In the genomic region with DNA sequence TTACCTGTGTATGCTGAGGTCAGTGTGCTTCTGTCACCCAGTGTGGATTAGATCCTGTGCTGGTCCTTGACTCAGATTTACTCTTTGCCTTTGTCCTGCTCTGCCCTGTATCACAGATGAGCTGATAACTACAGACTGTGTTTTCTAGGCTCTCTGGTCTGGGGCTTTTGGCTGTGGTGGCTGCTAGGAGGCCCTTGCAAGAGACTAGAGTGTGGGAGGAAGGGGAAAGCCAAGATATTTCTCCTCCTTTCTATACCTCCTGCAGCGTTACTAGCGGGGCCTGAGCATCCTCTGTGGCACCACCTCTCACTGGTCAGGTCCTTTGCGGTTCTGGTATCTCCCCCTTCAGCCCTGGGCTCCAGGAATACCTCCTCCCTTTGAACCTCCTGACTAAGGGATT, we compare ENCODE assay signal across 27 cellular contexts.
DNase-seq lines count a peak whose midpoint lies in the region; ATAC-seq, FAIRE-seq and TF ChIP-seq lines count a peak whose summit lies in the region.
"Had no signal": no experiment of that assay in that cellular context is flagged by ENCODE, and none has a peak within 500 bp of the region (broad histone marks: within the 10 kb centered on the region; RNA-seq: fewer than 3 reads in every experiment).

No MANE protein-coding gene starts in this region.

- no peaks in the 10 kb centered on the region for H4K20me1 ChIP-seq in DND-41 (ENCODE audit: insufficient read depth, low read length)
- H4K20me1 ChIP-seq in hepatocyte (ENCODE audit: insufficient read depth, poor library complexity, severe bottlenecking): no peaks in the 10 kb centered on the region

- no peak for FAIRE-seq in D721Med (lab: Jason Lieb, UNC)
- FAIRE-seq: A204.1, frontal cortex, TTC549 had no signal

- H3K4me3 ChIP-seq in DND-41 (ENCODE audit: low read depth in 1 of 2, low read length in 2 of 2): no peak overlapping the region
- no peak overlapping the region for H3K4me3 ChIP-seq in hepatocyte
- no peak overlapping the region for H3K4me3 ChIP-seq in H7 (ENCODE audit: insufficient read depth, low read depth, low read length)
- H3K4me3 ChIP-seq: esophagus squamous epithelium, heart right ventricle, ovary, SK-N-MC had no signal

- TF ChIP-seq CTCF in DND-41 (IDR thresholded peaks at IDR 0.05; ENCODE audit: borderline replicate concordance, extremely low read depth, low read length, poor library complexity, severe bottlenecking) (no peak), hepatocyte (IDR thresholded peaks at IDR 0.05; ENCODE audit: poor library complexity) (no peak), D721Med (IDR thresholded peaks at IDR 0.05; ENCODE audit: insufficient read depth, missing control alignments) (no peak)

- ATAC-seq in DND-41 (ENCODE audit: insufficient read depth, low read depth) (peak; percentile 51; the same call in 1 of the 3 replicates), GM19328 (IDR thresholded peaks at IDR 0.05; ENCODE audit: unreplicated experiment) (peak; percentile 58), HG02759 (IDR thresholded peaks at IDR 0.05; ENCODE audit: unreplicated experiment) (peak; percentile 48), HG03442 (IDR thresholded peaks at IDR 0.05; ENCODE audit: unreplicated experiment) (peak; percentile 58)
- ATAC-seq: heart right ventricle had no signal

- H3K4me2 ChIP-seq in DND-41 (ENCODE audit: insufficient read depth, low read length): no peak overlapping the region
- H3K4me2 ChIP-seq in hepatocyte: no peak overlapping the region
- H3K4me2 ChIP-seq: KMS-11 had no signal

- H3K27ac ChIP-seq in DND-41 (ENCODE audit: low read length) (no peak overlapping the region), hepatocyte (no peak overlapping the region)
- H3K27ac ChIP-seq: esophagus squamous epithelium, heart right ventricle, KMS-11, ovary, SK-N-MC had no signal

- H3K27me3 ChIP-seq in DND-41 (ENCODE audit: insufficient read depth, low read length, poor library complexity): no peaks in the 10 kb centered on the region
- peaks cover 5% of the 10 kb centered on the region for H3K27me3 ChIP-seq in hepatocyte
- no peaks in the 10 kb centered on the region; the same call in 1 of the 2 replicates for H3K27me3 ChIP-seq in H7 (ENCODE audit: control insufficient read depth, insufficient read depth, low read length)
- H3K27me3 ChIP-seq: ovary had no signal

- H3K79me2 ChIP-seq in DND-41 (ENCODE audit: insufficient read depth, low read length): no peaks in the 10 kb centered on the region
- no peaks in the 10 kb centered on the region for H3K79me2 ChIP-seq in hepatocyte

- H3K9me3 ChIP-seq in DND-41 (ENCODE audit: insufficient read depth, low read length, severe bottlenecking) (no peaks in the 10 kb centered on the region), hepatocyte (ENCODE audit: low read depth) (no peaks in the 10 kb centered on the region)
- H3K9me3 ChIP-seq: esophagus squamous epithelium, heart right ventricle, ovary had no signal

- H3K9ac ChIP-seq in DND-41 (ENCODE audit: low read depth, low read length): no peak overlapping the region
- H3K9ac ChIP-seq: KMS-11 had no signal

- DNase-seq in DND-41: no peak
- DNase-seq in COR-L47 (lab: John Stamatoyannopoulos, UW): no peak
- no peak for DNase-seq in hepatocyte (ENCODE audit: low spot score)
- DNase-seq in H7: no peak
- DNase-seq in D721Med (ENCODE audit: insufficient read length, low spot score): no peak
- DNase-seq: activated CD4-positive, alpha-beta T cell treated with anti-CD3 and anti-CD28 coated beads, Interleukin-2, amount 50 U/mL, for 48 hours; activated CD4-positive, CD25-positive, alpha-beta regulatory T cell treated with anti-CD3 and anti-CD28 coated beads, Interleukin-2, amount 50 U/mL, for 72 hours; activated CD8-positive, alpha-beta memory T cell treated with anti-CD3 and anti-CD28 coated beads, Interleukin-2, amount 50 U/mL, for 48 hours; activated naive CD4-positive, alpha-beta T cell treated with anti-CD3 and anti-CD28 coated beads, Interleukin-2, amount 50 U/mL, for 16 hours; CD4-positive, CD25-positive, alpha-beta regulatory T cell; esophagus squamous epithelium; heart right ventricle; MM.1S; NCI-H2029; NCI-H524 treated with DMSO at 0.1 percent for 48 hours; NK-92 treated with Interleukin-12 subunit alpha and Interleukin-12 subunit beta, amount 100 ng/mL, for 24 hours; ovary; stimulated activated CD4-positive, alpha-beta T cell treated with anti-CD3 and anti-CD28 coated beads, Interleukin-15, amount 100 ng/mL, for 24 hours; stimulated activated CD4-positive, alpha-beta T cell treated with anti-CD3 and anti-CD28 coated beads, Interleukin-4, amount 100 ng/mL, for 4 hours had no signal

- WGBS in hepatocyte (ENCODE audit: low lambda C conversion rate, missing lambda C conversion rate): 90% methylated on average over 3 of the region's 3 CpGs

- H3K4me1 ChIP-seq in DND-41 (ENCODE audit: insufficient read depth, low read length) (peaks cover 23% of the 10 kb centered on the region), hepatocyte (ENCODE audit: insufficient read depth) (no peaks in the 10 kb centered on the region)
- H3K4me1 ChIP-seq: esophagus squamous epithelium had no signal

- no peaks in the 10 kb centered on the region for H3K9me2 ChIP-seq in hepatocyte (replicated peaks; ENCODE audit: insufficient read depth)

- H2AFZ ChIP-seq in DND-41 (ENCODE audit: low read depth, low read length) (no peak overlapping the region), hepatocyte (no peak overlapping the region)

- no peaks in the 10 kb centered on the region for H3K36me3 ChIP-seq in DND-41 (ENCODE audit: insufficient read depth, low read length)
- no peaks in the 10 kb centered on the region for H3K36me3 ChIP-seq in hepatocyte (replicated peaks; ENCODE audit: insufficient read depth, low read depth)
- no peaks in the 10 kb centered on the region; the same call in 1 of the 2 replicates for H3K36me3 ChIP-seq in H7 (replicated peaks; ENCODE audit: control insufficient read depth, insufficient read depth, low read length)
- H3K36me3 ChIP-seq: esophagus squamous epithelium, heart right ventricle, ovary had no signal
